ENCODE assay signal across 22 cellular contexts in genomic region chr1:27330786-27331185, GRCh38. TPM values are rescaled to one million over a fixed set of nuclear protein-coding genes. Genes with fewer than 3 reads are reported as not detected.
"Had no signal": no experiment of that assay in that cellular context is flagged by ENCODE, and none has a peak within 500 bp of the region (broad histone marks: within the 10 kb centered on the region; RNA-seq: fewer than 3 reads in every experiment).

No MANE protein-coding gene starts in this region.

- H3K27ac Mint-ChIP-seq: nephron, progenitor cell of endocrine pancreas, T-cell had no signal

- H3K27me3 ChIP-seq: dorsolateral prefrontal cortex, hepatocyte, right atrium auricular region, stomach, upper lobe of right lung had no signal

- H3K4me3 ChIP-seq: dorsolateral prefrontal cortex, hepatocyte, right atrium auricular region, SK-N-MC, stomach, thoracic aorta, upper lobe of right lung had no signal

- H3K27ac ChIP-seq: dorsolateral prefrontal cortex, hepatocyte, SK-N-MC, stomach, thoracic aorta, upper lobe of right lung had no signal

- DNase-seq: activated CD4-positive, alpha-beta T cell treated with anti-CD3 and anti-CD28 coated beads, Interleukin-2, amount 50 U/mL, for 48 hours; activated gamma-delta T cell; activated T-cell treated with anti-CD3 and anti-CD28 coated beads, Interleukin-2, amount 50 U/mL, for 4 hours; dorsolateral prefrontal cortex; kidney; mesenchymal stem cell; occipital lobe; small intestine; stimulated activated CD4-positive, alpha-beta T cell treated with anti-CD3 and anti-CD28 coated beads, Interleukin-4, amount 100 ng/mL, for 4 hours; stimulated activated CD8-positive, alpha-beta memory T cell treated with anti-CD3 and anti-CD28 coated beads, Interleukin-4, amount 100 ng/mL, for 48 hours; stomach; T-cell; T-helper 9 cell; upper lobe of right lung had no signal

- H3K9me3 ChIP-seq: right atrium auricular region, stomach, thoracic aorta, upper lobe of right lung had no signal

- H3K9me3 Mint-ChIP-seq: activated T-cell treated with anti-CD3 and anti-CD28 coated beads, Interleukin-2, amount 50 U/mL, for 4 hours; nephron; T-cell had no signal

- ATAC-seq: activated T-cell treated with anti-CD3 and anti-CD28 coated beads, Interleukin-2, amount 50 U/mL, for 4 hours; T-cell; upper lobe of right lung had no signal

- H3K27me3 Mint-ChIP-seq: progenitor cell of endocrine pancreas, T-cell had no signal

- H3K4me3 Mint-ChIP-seq: activated T-cell treated with anti-CD3 and anti-CD28 coated beads, Interleukin-2, amount 50 U/mL, for 4 hours; nephron; T-cell had no signal

RNA-seq across cellular contexts. Expression of gene SYTL1, which starts 11.0 kb away (rescaled TPM):
- total RNA-seq: occipital lobe had no signal

RNA-seq across cellular contexts. Expression of gene FCN3, which starts 43.8 kb away (rescaled TPM):
- total RNA-seq: astrocyte, hepatocyte, occipital lobe, progenitor cell of endocrine pancreas had no signal
- polyA plus RNA-seq: hepatocyte had no signal

RNA-seq across cellular contexts. Expression of gene CD164L2, which starts 52.3 kb away (rescaled TPM):
- total RNA-seq: activated T-cell treated with anti-CD3 and anti-CD28 coated beads, Interleukin-2, amount 50 U/mL, for 4 hours; astrocyte; hepatocyte; liver; occipital lobe; progenitor cell of endocrine pancreas; right atrium auricular region; stomach; T-cell; thoracic aorta had no signal
- polyA plus RNA-seq: liver had no signal
